1 cellular context compared by ENCODE assay signal in genomic region chr1:41496080-41497055, GRCh38.
TF ChIP-seq lines count a peak whose summit lies in the region.

No MANE protein-coding gene starts in this region.

TF ChIP-seq in SK-N-SH treated with all-trans-retinoic acid at 6 μM for 48 hours, 23 proteins besides CTCF, POLR2A, EP300 and RAD21 (continued from another document):
- TF ChIP-seq POU6F1 (CRISPR knock-in tag; IDR thresholded peaks at IDR 0.05; ENCODE audit: borderline replicate concordance, low read depth) (no peak), CSDC2 (CRISPR knock-in tag; IDR thresholded peaks at IDR 0.05) (no peak), ZFP30 (CRISPR knock-in tag; IDR thresholded peaks at IDR 0.05) (no peak), SNAI2 (CRISPR knock-in tag; IDR thresholded peaks at IDR 0.05) (no peak), CREB5 (CRISPR knock-in tag; IDR thresholded peaks at IDR 0.05; ENCODE audit: low read depth) (no peak), ZNF8 (CRISPR knock-in tag; IDR thresholded peaks at IDR 0.05) (no peak), ZFP3 (CRISPR knock-in tag; IDR thresholded peaks at IDR 0.05) (no peak), CSRNP3 (CRISPR knock-in tag; IDR thresholded peaks at IDR 0.05) (no peak)
